In genomic region chr10:97385565-97385964, GRCh38 we compare ENCODE assay signal across 22 cellular contexts. TPM values are rescaled to one million over a fixed set of nuclear protein-coding genes. Genes with fewer than 3 reads are reported as not detected.
DNase-seq lines count a peak whose midpoint lies in the region; ATAC-seq and TF ChIP-seq lines count a peak whose summit lies in the region.
"Had no signal": no experiment of that assay in that cellular context is flagged by ENCODE, and none has a peak within 500 bp of the region (broad histone marks: within the 10 kb centered on the region; RNA-seq: fewer than 3 reads in every experiment).

No MANE protein-coding gene starts in this region.

- no peak for DNase-seq in activated naive CD4-positive, alpha-beta T cell treated with anti-CD3 and anti-CD28 coated beads, Interleukin-2, amount 50 U/mL, for 16 hours
- peak; percentile 46 for DNase-seq in natural killer cell treated with Interleukin-12 subunit alpha and Interleukin-12 subunit beta and Interleukin-15 and Interleukin-18, amount 100 ng/mL, for 72 hours (ENCODE audit: low spot score)
- DNase-seq in natural killer cell (no peak), memory B cell (ENCODE audit: low spot score in 2 of 2) (no peak), hypothalamus (lab: John Stamatoyannopoulos, UW) (no peak), mesothelial cell of epicardium (ENCODE audit: low spot score in 2 of 2, unreplicated experiment in 2 of 2) (no peak)
- no peak for DNase-seq in stimulated activated CD4-positive, alpha-beta T cell treated with anti-CD3 and anti-CD28 coated beads, Interleukin-12 subunit alpha, Interleukin-12 subunit beta, amount 100 ng/mL, for 4 hours
- DNase-seq: ACHN; C1 segment of cervical spinal cord; Calu3; CD8-positive, alpha-beta memory T cell; DMS153; GM23248; Karpas-422; NCI-H1694 treated with DMSO at 0.1 percent for 48 hours; NCI-H2081 treated with DMSO at 0.1 percent for 48 hours; NCI-H2171 treated with DMSO at 0.1 percent for 48 hours; NCI-H524 treated with DMSO at 0.1 percent for 48 hours; NCI-H82; OCI-M1; SHP77 had no signal

- H3K27me3 Mint-ChIP-seq in activated naive CD4-positive, alpha-beta T cell treated with anti-CD3 and anti-CD28 coated beads, Interleukin-2, amount 50 U/mL, for 24 hours = no peaks in the 10 kb centered on the region
- no peaks in the 10 kb centered on the region for H3K27me3 Mint-ChIP-seq in natural killer cell treated with Interleukin-12 subunit alpha and Interleukin-12 subunit beta and Interleukin-15 and Interleukin-18, amount 100 ng/mL, for 72 hours
- H3K27me3 Mint-ChIP-seq in natural killer cell (ENCODE audit: low read depth in 2 of 2) (no peaks in the 10 kb centered on the region), memory B cell (no peaks in the 10 kb centered on the region), mesothelial cell of epicardium (ENCODE audit: low read depth) (no peaks in the 10 kb centered on the region)

- TF ChIP-seq CTCF in natural killer cell (IDR thresholded peaks at IDR 0.05) = no peak
- no peak for TF ChIP-seq CTCF in mesothelial cell of epicardium (IDR thresholded peaks at IDR 0.05; ENCODE audit: unreplicated experiment)

- intact Hi-C loops in natural killer cell (cut with micrococcal nuclease) = no loop called here

- no peaks in the 10 kb centered on the region for H3K4me1 Mint-ChIP-seq in activated naive CD4-positive, alpha-beta T cell treated with anti-CD3 and anti-CD28 coated beads, Interleukin-2, amount 50 U/mL, for 24 hours
- no peaks in the 10 kb centered on the region for H3K4me1 Mint-ChIP-seq in natural killer cell treated with Interleukin-12 subunit alpha and Interleukin-12 subunit beta and Interleukin-15 and Interleukin-18, amount 100 ng/mL, for 72 hours (ENCODE audit: low read depth in 2 of 2)
- H3K4me1 Mint-ChIP-seq in natural killer cell = no peaks in the 10 kb centered on the region
- no peaks in the 10 kb centered on the region for H3K4me1 Mint-ChIP-seq in memory B cell
- H3K4me1 Mint-ChIP-seq in mesothelial cell of epicardium = no peaks in the 10 kb centered on the region
- H3K4me1 Mint-ChIP-seq: CD8-positive, alpha-beta memory T cell had no signal

- no peaks in the 10 kb centered on the region for H3K9me3 Mint-ChIP-seq in activated naive CD4-positive, alpha-beta T cell treated with anti-CD3 and anti-CD28 coated beads, Interleukin-2, amount 50 U/mL, for 24 hours
- H3K9me3 Mint-ChIP-seq in natural killer cell treated with Interleukin-12 subunit alpha and Interleukin-12 subunit beta and Interleukin-15 and Interleukin-18, amount 100 ng/mL, for 72 hours = no peaks in the 10 kb centered on the region
- H3K9me3 Mint-ChIP-seq in natural killer cell (no peaks in the 10 kb centered on the region), memory B cell (no peaks in the 10 kb centered on the region), mesothelial cell of epicardium (no peaks in the 10 kb centered on the region)
- H3K9me3 Mint-ChIP-seq: CD8-positive, alpha-beta memory T cell had no signal

- H3K4me3 Mint-ChIP-seq in activated naive CD4-positive, alpha-beta T cell treated with anti-CD3 and anti-CD28 coated beads, Interleukin-2, amount 50 U/mL, for 24 hours = no peak overlapping the region
- no peak overlapping the region for H3K4me3 Mint-ChIP-seq in natural killer cell treated with Interleukin-12 subunit alpha and Interleukin-12 subunit beta and Interleukin-15 and Interleukin-18, amount 100 ng/mL, for 72 hours
- no peak overlapping the region for H3K4me3 Mint-ChIP-seq in natural killer cell
- no peak overlapping the region for H3K4me3 Mint-ChIP-seq in memory B cell
- no peak overlapping the region for H3K4me3 Mint-ChIP-seq in mesothelial cell of epicardium

- peak overlapping the region; percentile 55 for H3K27ac Mint-ChIP-seq in activated naive CD4-positive, alpha-beta T cell treated with anti-CD3 and anti-CD28 coated beads, Interleukin-2, amount 50 U/mL, for 24 hours
- no peak overlapping the region for H3K27ac Mint-ChIP-seq in natural killer cell treated with Interleukin-12 subunit alpha and Interleukin-12 subunit beta and Interleukin-15 and Interleukin-18, amount 100 ng/mL, for 72 hours
- no peak overlapping the region for H3K27ac Mint-ChIP-seq in natural killer cell
- peak overlapping the region; percentile 42 for H3K27ac Mint-ChIP-seq in memory B cell
- no peak overlapping the region for H3K27ac Mint-ChIP-seq in mesothelial cell of epicardium

- no peak for ATAC-seq in natural killer cell treated with Interleukin-12 subunit alpha and Interleukin-12 subunit beta and Interleukin-15 and Interleukin-18, amount 100 ng/mL, for 72 hours
- ATAC-seq in natural killer cell = no peak
- ATAC-seq in memory B cell (ENCODE audit: low read depth) = no peak

- peaks cover 8% of the 10 kb centered on the region for H3K36me3 Mint-ChIP-seq in activated naive CD4-positive, alpha-beta T cell treated with anti-CD3 and anti-CD28 coated beads, Interleukin-2, amount 50 U/mL, for 24 hours
- no peaks in the 10 kb centered on the region for H3K36me3 Mint-ChIP-seq in natural killer cell treated with Interleukin-12 subunit alpha and Interleukin-12 subunit beta and Interleukin-15 and Interleukin-18, amount 100 ng/mL, for 72 hours
- no peaks in the 10 kb centered on the region for H3K36me3 Mint-ChIP-seq in natural killer cell
- peaks cover 22% of the 10 kb centered on the region for H3K36me3 Mint-ChIP-seq in memory B cell
- peaks cover 16% of the 10 kb centered on the region for H3K36me3 Mint-ChIP-seq in mesothelial cell of epicardium

RNA-seq across cellular contexts. Expression of gene RRP12, which starts 15.6 kb away (rescaled TPM):
- total RNA-seq in natural killer cell treated with Interleukin-12 subunit alpha and Interleukin-12 subunit beta and Interleukin-15 and Interleukin-18, amount 100 ng/mL, for 72 hours = 100 to 1,000 TPM in 1 of 2 donors, 10 to 100 TPM in 1; 40.1 to 100 TPM
- total RNA-seq in natural killer cell = 100 to 1,000 TPM in 1 of 3 donors, 10 to 100 TPM in 2; 60.1 to 234 (median 79.2) TPM
- 35.7 to 42.4 TPM (median 41.9 TPM) in 3 replicates for total RNA-seq in mesothelial cell of epicardium

RNA-seq across cellular contexts. Expression of gene PGAM1, which starts 40.4 kb away (rescaled TPM):
- total RNA-seq in natural killer cell treated with Interleukin-12 subunit alpha and Interleukin-12 subunit beta and Interleukin-15 and Interleukin-18, amount 100 ng/mL, for 72 hours = 100 to 1,000 TPM; 546 to 554 TPM
- total RNA-seq in natural killer cell = 100 to 1,000 TPM in 1 of 3 donors, 10 to 100 TPM in 2; 92.6 to 104 (median 96.0) TPM
- total RNA-seq in mesothelial cell of epicardium = 188 to 197 TPM (median 188 TPM) in 3 replicates

RNA-seq across cellular contexts. Expression of gene FRAT2, which starts 51.0 kb away (rescaled TPM):
- total RNA-seq in natural killer cell treated with Interleukin-12 subunit alpha and Interleukin-12 subunit beta and Interleukin-15 and Interleukin-18, amount 100 ng/mL, for 72 hours = 1 to 10 TPM; 7.1 to 8.7 TPM
- total RNA-seq in natural killer cell (10 to 100 TPM; 18.7 to 23.4 (median 22.2) TPM), mesothelial cell of epicardium (8.9 to 9.2 TPM (median 9.0 TPM) in 3 replicates)

Comparison
In these comparisons a context has a peak if more than half of its experiments do, and no peak if none do; other contexts are left out.
1. H3K27ac Mint-ChIP-seq: peak in activated naive CD4-positive, alpha-beta T cell treated with anti-CD3 and anti-CD28 coated beads, Interleukin-2, amount 50 U/mL, for 24 hours (single experiment) and memory B cell (single experiment); none in natural killer cell treated with Interleukin-12 subunit alpha and Interleukin-12 subunit beta and Interleukin-15 and Interleukin-18, amount 100 ng/mL, for 72 hours (0 of 2), natural killer cell (0 of 2) and mesothelial cell of epicardium (single experiment).